9 cellular contexts compared by ENCODE assay signal in genomic region chr11:63889344-63889743, GRCh38. TPM values are rescaled to one million over a fixed set of nuclear protein-coding genes. Genes with fewer than 3 reads are reported as not detected.
DNase-seq lines count a peak whose midpoint lies in the region; ATAC-seq and TF ChIP-seq lines count a peak whose summit lies in the region.
"Had no signal": no experiment of that assay in that cellular context is flagged by ENCODE, and none has a peak within 500 bp of the region (broad histone marks: within the 10 kb centered on the region; RNA-seq: fewer than 3 reads in every experiment).

No MANE protein-coding gene starts in this region.

- no peaks in the 10 kb centered on the region for H3K9me3 Mint-ChIP-seq in CD4-positive, alpha-beta memory T cell

- peak overlapping the region; percentile 88 to 98 (median 97) for H3K27ac Mint-ChIP-seq in CD4-positive, alpha-beta memory T cell

- TF ChIP-seq CTCF in RWPE2 (IDR thresholded peaks at IDR 0.05; ENCODE audit: poor library complexity, severe bottlenecking) = no peak
- no peak for TF ChIP-seq CTCF in neutrophil (IDR thresholded peaks at IDR 0.05)

- no peaks in the 10 kb centered on the region for H3K9me3 ChIP-seq in CD4-positive, alpha-beta memory T cell (ENCODE audit: control insufficient read depth in 1 of 2, low read length in 2 of 2)
- H3K9me3 ChIP-seq in RWPE2 (ENCODE audit: severe bottlenecking) (no peaks in the 10 kb centered on the region), neutrophil (no peaks in the 10 kb centered on the region), aorta (ENCODE audit: control insufficient read depth, low read length) (no peaks in the 10 kb centered on the region)

- H3K4me3 ChIP-seq in CD4-positive, alpha-beta memory T cell (ENCODE audit: low read length in 2 of 2) = peak overlapping the region; percentile 76 to 92
- H3K4me3 ChIP-seq in RWPE2 (ENCODE audit: severe bottlenecking) (peak overlapping the region; percentile 31), neutrophil (ENCODE audit: low read depth in 1 of 2, low read length in 1 of 2) (peak overlapping the region; percentile 76 to 92), aorta (ENCODE audit: low read length in 2 of 2) (no peak overlapping the region)

- CTCF ChIA-PET in CD4-positive, alpha-beta memory T cell (lab: Charles Lee; ENCODE audit: partially characterized antibody) = interaction anchor here (0.7 to 6.6 kb wide), 3 partner anchors 19 to 52 kb away, joined by 3 to 39 read pairs (median 3); partner anchors contain the start of gene MARK2

- peaks cover 55 to 79% (median 68%) of the 10 kb centered on the region in 4 donors for H3K4me1 Mint-ChIP-seq in CD4-positive, alpha-beta memory T cell

- peaks cover 78% of the 10 kb centered on the region for H3K4me1 ChIP-seq in CD4-positive, alpha-beta memory T cell (ENCODE audit: insufficient read depth, low read length)
- peaks cover 2% of the 10 kb centered on the region for H3K4me1 ChIP-seq in RWPE2 (ENCODE audit: insufficient read depth, poor library complexity, severe bottlenecking)
- peaks cover 76 to 79% of the 10 kb centered on the region in 2 experiments for H3K4me1 ChIP-seq in neutrophil (ENCODE audit: control insufficient read depth in 1 of 2, insufficient read depth in 1 of 2, low read depth in 1 of 2, low read length in 1 of 2)
- no peaks in the 10 kb centered on the region for H3K4me1 ChIP-seq in aorta (ENCODE audit: control insufficient read depth in 1 of 2, insufficient read depth in 2 of 2, low read length in 2 of 2)

- ATAC-seq in RWPE2 (ENCODE audit: low read depth) (peak; percentile 73), aorta (ENCODE audit: low FRiP score) (no peak), HG03196 (IDR thresholded peaks at IDR 0.05; ENCODE audit: unreplicated experiment) (no peak)

- H3K4me3 Mint-ChIP-seq in CD4-positive, alpha-beta memory T cell = peak overlapping the region; percentile 90 to 99 (median 96)

- POLR2A ChIA-PET in CD4-positive, alpha-beta memory T cell (lab: Charles Lee; ENCODE audit: partially characterized antibody) = interaction anchor here (0.8 to 7.5 kb wide), 9 partner anchors 8 to 51 kb away, joined by 3 to 83 read pairs (median 6); partner anchors contain the start of gene MARK2

- no peak for DNase-seq in CD4-positive, alpha-beta memory T cell
- DNase-seq in RWPE2 (ENCODE audit: low spot score) (no peak), epithelial cell of prostate (ENCODE audit: low read depth, low spot score) (peak; percentile 48), GM19240 (ENCODE audit: insufficient read length, low spot score) (no peak), mucosa of gallbladder (ENCODE audit: low spot score) (no peak), aorta (no peak)
- DNase-seq: Karpas-422 had no signal

- H3K36me3 ChIP-seq in CD4-positive, alpha-beta memory T cell (ENCODE audit: insufficient read depth, low read length) = peaks cover 5% of the 10 kb centered on the region
- H3K36me3 ChIP-seq in RWPE2 (ENCODE audit: low read depth) (peaks cover 22% of the 10 kb centered on the region), neutrophil (peaks cover 14% of the 10 kb centered on the region), aorta (ENCODE audit: control insufficient read depth in 1 of 2, insufficient read depth in 2 of 2, low read length in 1 of 2) (no peaks in the 10 kb centered on the region)

- no peaks in the 10 kb centered on the region for H3K27me3 ChIP-seq in CD4-positive, alpha-beta memory T cell (ENCODE audit: insufficient read depth, low read length)
- H3K27me3 ChIP-seq in RWPE2 (ENCODE audit: insufficient read depth, poor library complexity, severe bottlenecking) (no peaks in the 10 kb centered on the region), neutrophil (no peaks in the 10 kb centered on the region), aorta (ENCODE audit: control insufficient read depth in 1 of 2, insufficient read depth in 2 of 2, low read length in 1 of 2) (no peaks in the 10 kb centered on the region)

- intact Hi-C loops in CD4-positive, alpha-beta memory T cell (cut with micrococcal nuclease) = no loop called here
- intact Hi-C loops in aorta (cut with DNase I) = no loop called here

- H3K36me3 Mint-ChIP-seq in CD4-positive, alpha-beta memory T cell = peaks cover 8 to 21% of the 10 kb centered on the region in 2 donors

- WGBS in aorta, 2 donors = 74 to 77% methylated on average over 6 of the region's 6 CpGs

- H3K27ac ChIP-seq in CD4-positive, alpha-beta memory T cell (ENCODE audit: low read depth, low read length) = peak overlapping the region; percentile 69
- H3K27ac ChIP-seq in RWPE2 (ENCODE audit: poor library complexity, severe bottlenecking) (peak overlapping the region; percentile 92), epithelial cell of prostate (peak overlapping the region; percentile 99), neutrophil (peak overlapping the region; percentile 92), aorta (ENCODE audit: low read depth in 1 of 2, low read length in 2 of 2) (no peak overlapping the region)

- no peaks in the 10 kb centered on the region for H3K27me3 Mint-ChIP-seq in CD4-positive, alpha-beta memory T cell

RNA-seq across cellular contexts. Expression of gene RCOR2, which starts 27.6 kb away (rescaled TPM):
- total RNA-seq in CD4-positive, alpha-beta memory T cell = not detected
- polyA plus RNA-seq in CD4-positive, alpha-beta memory T cell = not detected
- total RNA-seq in mucosa of gallbladder = 2.7 TPM
- 1 to 10 TPM in 1 of 2 donors, under 1 TPM in 1; 0.78 to 4.8 TPM for total RNA-seq in aorta
- polyA plus RNA-seq in aorta = 1 to 10 TPM in 1 of 2 donors, under 1 TPM in 1; 0.63 to 1.9 TPM

RNA-seq across cellular contexts. Expression of gene NAA40, which starts 49.5 kb away (rescaled TPM):
- total RNA-seq in CD4-positive, alpha-beta memory T cell = 10 to 100 TPM; 24.2 to 24.8 TPM
- 1 to 10 TPM; 6.1 to 9.9 TPM for polyA plus RNA-seq in CD4-positive, alpha-beta memory T cell
- total RNA-seq in mucosa of gallbladder (26.2 TPM), aorta (10 to 100 TPM; 16.1 to 26.9 TPM)
- 10 to 100 TPM in 1 of 2 donors, 1 to 10 TPM in 1; 5.3 to 20.7 TPM for polyA plus RNA-seq in aorta

RNA-seq across cellular contexts. Expression of gene MARK2, which starts 50.4 kb away (rescaled TPM):
- 10 to 100 TPM; 60.4 to 68.0 TPM for total RNA-seq in CD4-positive, alpha-beta memory T cell
- polyA plus RNA-seq in CD4-positive, alpha-beta memory T cell = 10 to 100 TPM; 25.1 to 60.3 TPM
- 65.0 TPM for total RNA-seq in mucosa of gallbladder
- 10 to 100 TPM; 29.6 to 32.5 TPM for total RNA-seq in aorta
- polyA plus RNA-seq in aorta = 1 to 10 TPM; 8.1 to 8.2 TPM

Comparison
In these comparisons a context has a peak if more than half of its experiments do, and no peak if none do; other contexts are left out.
1. H3K27ac ChIP-seq: peak in CD4-positive, alpha-beta memory T cell (single experiment), RWPE2 (single experiment), epithelial cell of prostate (single experiment) and neutrophil (single experiment); none in aorta (0 of 2).
2. H3K4me3 ChIP-seq: peak in CD4-positive, alpha-beta memory T cell (2 of 2), RWPE2 (single experiment) and neutrophil (2 of 2); none in aorta (0 of 2).